Comparison of ENCODE assay signal across 19 cellular contexts in genomic region chr2:24327988-24328387, GRCh38. TPM values are rescaled to one million over a fixed set of nuclear protein-coding genes. Genes with fewer than 3 reads are reported as not detected.
DNase-seq lines count a peak whose midpoint lies in the region; ATAC-seq and TF ChIP-seq lines count a peak whose summit lies in the region.
"Had no signal": no experiment of that assay in that cellular context is flagged by ENCODE, and none has a peak within 500 bp of the region (broad histone marks: within the 10 kb centered on the region; RNA-seq: fewer than 3 reads in every experiment).

No MANE protein-coding gene starts in this region.

- no peak for ATAC-seq in HG02870 (IDR thresholded peaks at IDR 0.05; ENCODE audit: unreplicated experiment)
- no peak for ATAC-seq in HG03039 (IDR thresholded peaks at IDR 0.05; ENCODE audit: unreplicated experiment)
- ATAC-seq in HG02840 (IDR thresholded peaks at IDR 0.05; ENCODE audit: low FRiP score, unreplicated experiment) = no peak
- ATAC-seq: effector memory CD8-positive, alpha-beta T cell had no signal

- H4K8ac ChIP-seq in mesendoderm (ENCODE audit: low read depth, low read length) = no peak overlapping the region

- no peaks in the 10 kb centered on the region for H3K27me3 ChIP-seq in mesendoderm (ENCODE audit: insufficient read depth, low read length, poor library complexity)
- H3K27me3 ChIP-seq: adrenal gland, hepatocyte had no signal

- no peak overlapping the region for H2AK5ac ChIP-seq in mesendoderm (ENCODE audit: low read length)

- intact Hi-C loops in CD14-positive monocyte (cut with micrococcal nuclease) = loop anchor here in 1 of 2 donors (10.0 kb wide), 1 partner anchor 47 kb away; no protein-coding TSS in a partner anchor

- peak overlapping the region in 1 of 2 donors; percentile 42 for H3K4me3 Mint-ChIP-seq in CD14-positive monocyte
- H3K4me3 Mint-ChIP-seq in IgD-negative memory B cell = peak overlapping the region in 3 of 4 donors; percentile 32 to 55 (median 54)
- H3K4me3 Mint-ChIP-seq: effector memory CD8-positive, alpha-beta T cell had no signal

- H3K4me3 ChIP-seq in choroid plexus epithelial cell (ENCODE audit: low read depth, low read length) (no peak overlapping the region), mesendoderm (ENCODE audit: low read length) (no peak overlapping the region)
- H3K4me3 ChIP-seq: adrenal gland, hepatocyte, skin epidermis had no signal

- no peaks in the 10 kb centered on the region for H3K9me3 Mint-ChIP-seq in CD14-positive monocyte
- H3K9me3 Mint-ChIP-seq in IgD-negative memory B cell = no peaks in the 10 kb centered on the region
- H3K9me3 Mint-ChIP-seq: effector memory CD8-positive, alpha-beta T cell had no signal

- H3K27me3 Mint-ChIP-seq in CD14-positive monocyte (ENCODE audit: low read depth in 3 of 3) = no peaks in the 10 kb centered on the region
- H3K27me3 Mint-ChIP-seq in IgD-negative memory B cell = no peaks in the 10 kb centered on the region
- H3K27me3 Mint-ChIP-seq: effector memory CD8-positive, alpha-beta T cell had no signal

- no peak overlapping the region for H4K5ac ChIP-seq in mesendoderm (ENCODE audit: low read length)

- no peak overlapping the region for H3K56ac ChIP-seq in mesendoderm (ENCODE audit: low read length)

- peak overlapping the region; percentile 68 for H3K18ac ChIP-seq in mesendoderm (ENCODE audit: low read length)

- H2BK15ac ChIP-seq in mesendoderm (replicated peaks; ENCODE audit: low read depth) = no peak overlapping the region

- H3K23ac ChIP-seq in mesendoderm (ENCODE audit: low read length) = no peak overlapping the region

- H3K9ac ChIP-seq in mesendoderm (ENCODE audit: low read length) = no peak overlapping the region

- no peaks in the 10 kb centered on the region for H3K79me1 ChIP-seq in mesendoderm (ENCODE audit: low read length)

- no peak overlapping the region for H2BK5ac ChIP-seq in mesendoderm (ENCODE audit: low read length)

- WGBS in mesendoderm (ENCODE audit: extremely low coverage, insufficient coverage, low lambda C conversion rate) = no CpG with 5 or more reads among the region's 3 CpGs

- peaks cover 43% of the 10 kb centered on the region for H3K4me1 Mint-ChIP-seq in CD14-positive monocyte
- peaks cover 43 to 48% (median 48%) of the 10 kb centered on the region in 3 donors for H3K4me1 Mint-ChIP-seq in IgD-negative memory B cell

- no peaks in the 10 kb centered on the region for H3K4me1 ChIP-seq in mesendoderm (ENCODE audit: control insufficient read depth, low read depth, low read length)

- H3K36me3 ChIP-seq in mesendoderm (ENCODE audit: control insufficient read depth, insufficient read depth, low read length) = no peaks in the 10 kb centered on the region
- H3K36me3 ChIP-seq: adrenal gland had no signal

- H3K4ac ChIP-seq in mesendoderm (ENCODE audit: low read depth, low read length) = no peak overlapping the region

- no peak overlapping the region for H3K4me2 ChIP-seq in mesendoderm (ENCODE audit: low read length)
- H3K4me2 ChIP-seq: hepatocyte had no signal

- no peak overlapping the region for H3K27ac ChIP-seq in mesendoderm (ENCODE audit: low read depth, low read length)
- H3K27ac ChIP-seq: adrenal gland, hepatocyte had no signal

- TF ChIP-seq CTCF in CD14-positive monocyte (IDR thresholded peaks at IDR 0.05) = no peak
- TF ChIP-seq CTCF in choroid plexus epithelial cell (conservative IDR thresholded peaks at IDR 0.05; ENCODE audit: low read depth, low read length) = no peak

- no peaks in the 10 kb centered on the region for H3K79me2 ChIP-seq in mesendoderm (ENCODE audit: control insufficient read depth, insufficient read depth, low read length)

- no peak overlapping the region for H2BK120ac ChIP-seq in mesendoderm (ENCODE audit: low read depth, low read length)

- H3K27ac Mint-ChIP-seq in CD14-positive monocyte = peak overlapping the region in 4 of 7 donors; percentile 20 to 69 (median 42)
- H3K27ac Mint-ChIP-seq in IgD-negative memory B cell = peak overlapping the region; percentile 18 to 100 (median 96)

- H3K36me3 Mint-ChIP-seq in CD14-positive monocyte = peaks cover 14 to 16% of the 10 kb centered on the region in 2 donors
- peaks cover 6% of the 10 kb centered on the region for H3K36me3 Mint-ChIP-seq in IgD-negative memory B cell

- no peak for DNase-seq in CD14-positive monocyte (ENCODE audit: low spot score)
- peak; percentile 5 for DNase-seq in choroid plexus epithelial cell (ENCODE audit: low read depth)
- peak; percentile 45 for DNase-seq in mesendoderm
- no peak for DNase-seq in NCI-H226
- DNase-seq: activated effector memory CD4-positive, alpha-beta T cell treated with anti-CD3 and anti-CD28 coated beads, Interleukin-2, amount 50 U/mL, for 16 hours; adrenal gland; central memory CD4-positive, alpha-beta T cell; effector memory CD8-positive, alpha-beta T cell; kidney glomerular epithelial cell; NCI-H345; stimulated activated CD4-positive, alpha-beta T cell treated with anti-CD3 and anti-CD28 coated beads, Interleukin-4, amount 100 ng/mL, for 4 hours; stimulated activated CD8-positive, alpha-beta memory T cell treated with anti-CD3 and anti-CD28 coated beads, Interleukin-4, amount 100 ng/mL, for 48 hours; T-helper 9 cell had no signal

RNA-seq across cellular contexts. Expression of gene ITSN2, which starts 32.3 kb away (rescaled TPM):
- 10 to 100 TPM; 26.0 to 40.4 TPM for polyA plus RNA-seq in CD14-positive monocyte
- polyA plus RNA-seq in IgD-negative memory B cell = 127 TPM
- 10.0 TPM for polyA plus RNA-seq in mesendoderm (2013, experiment 1 of 2)
- 10.2 TPM for polyA plus RNA-seq in mesendoderm (2013, experiment 2 of 2)

Comparison
In these comparisons a context has a peak if more than half of its experiments do, and no peak if none do; other contexts are left out.
1. DNase-seq: peak in choroid plexus epithelial cell (single experiment) and mesendoderm (single experiment); none in CD14-positive monocyte (single experiment) and NCI-H226 (single experiment).